In genomic region chr6:116229287-116229913, GRCh38 we compare ENCODE assay signal across 1 cellular context.
TF ChIP-seq lines count a peak whose summit lies in the region.

No MANE protein-coding gene starts in this region.

TF ChIP-seq in HCT116, 20 proteins besides CTCF, POLR2A, EP300 and RAD21 (continued from another document):
- TF ChIP-seq ZBTB33 (IDR thresholded peaks at IDR 0.05; ENCODE audit: extremely low read depth, insufficient replicate concordance, low read length) (no peak), EZH2phosphoT487 (IDR thresholded peaks at IDR 0.05; ENCODE audit: borderline replicate concordance) (no peak), ELF1 (IDR thresholded peaks at IDR 0.05; ENCODE audit: borderline replicate concordance, low read depth) (no peak), ATF3 (IDR thresholded peaks at IDR 0.05) (no peak), REST (IDR thresholded peaks at IDR 0.05; ENCODE audit: low read depth) (no peak), JUND (IDR thresholded peaks at IDR 0.05) (no peak), SIN3A (IDR thresholded peaks at IDR 0.05; ENCODE audit: low read depth) (no peak), EZH2 (IDR thresholded peaks at IDR 0.05) (no peak), FOSL1 (IDR thresholded peaks at IDR 0.05; ENCODE audit: low read depth) (no peak)
